Comparison of ENCODE assay signal across 11 cellular contexts in the genomic region with DNA sequence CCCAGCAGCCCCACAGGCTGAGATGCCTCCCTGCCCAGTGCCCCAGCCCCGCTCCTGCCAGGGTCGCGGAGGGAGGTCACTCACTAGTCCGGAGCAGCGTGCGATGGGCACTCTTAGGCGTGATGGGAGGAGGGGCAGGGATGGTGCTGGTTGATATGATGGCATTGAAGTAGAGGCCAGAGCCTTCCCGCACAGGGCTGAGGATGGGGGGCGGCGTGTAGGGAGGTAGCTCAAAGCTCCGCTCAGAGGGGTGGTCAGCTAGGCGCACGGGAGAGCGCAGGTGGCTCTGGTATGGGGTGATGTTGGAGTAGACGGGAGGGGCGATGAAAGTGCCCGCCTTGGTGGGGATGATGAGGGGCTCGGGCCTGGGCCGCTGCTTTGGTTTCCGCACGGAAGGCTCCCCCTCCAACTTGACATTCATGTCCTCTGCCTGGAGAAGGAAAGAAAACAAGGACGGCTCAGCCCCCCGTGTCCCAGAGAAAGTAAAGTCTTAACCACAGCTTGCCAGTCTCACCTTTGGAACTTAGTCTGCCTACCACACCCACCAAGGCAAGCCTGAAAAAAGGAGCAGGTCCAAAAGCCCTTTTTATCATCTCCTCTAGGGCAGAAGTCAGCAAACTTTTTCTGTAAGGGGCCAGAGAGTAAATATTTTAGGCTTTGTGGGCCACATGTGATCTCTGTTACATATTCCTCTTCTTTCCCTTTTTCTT. TPM values are rescaled to one million over a fixed set of nuclear protein-coding genes. Genes with fewer than 3 reads are reported as not detected.
DNase-seq lines count a peak whose midpoint lies in the region; ATAC-seq, FAIRE-seq and TF ChIP-seq lines count a peak whose summit lies in the region.
"Had no signal": no experiment of that assay in that cellular context is flagged by ENCODE, and none has a peak within 500 bp of the region (broad histone marks: within the 10 kb centered on the region; RNA-seq: fewer than 3 reads in every experiment).

No MANE protein-coding gene starts in this region.

- peaks cover 7% of the 10 kb centered on the region for H3K27me3 Mint-ChIP-seq in HFFc6 (ENCODE audit: insufficient read depth)
- no peaks in the 10 kb centered on the region for H3K27me3 Mint-ChIP-seq in activated B cell treated with CpG ODN at 0.5 μM for 24 hours
- H3K27me3 Mint-ChIP-seq in Caco-2 (ENCODE audit: insufficient read depth, unreplicated experiment), result no peaks in the 10 kb centered on the region
- H3K27me3 Mint-ChIP-seq in mesothelial cell of epicardium (ENCODE audit: low read depth), result no peaks in the 10 kb centered on the region

- FAIRE-seq in HepG2 (lab: Jason Lieb, UNC) (no peak), GM12891 (lab: Jason Lieb, UNC) (no peak)
- FAIRE-seq: endometrium had no signal

- ATAC-seq in activated B cell treated with CpG ODN at 0.5 μM for 24 hours (ENCODE audit: low read depth) (no peak), HepG2 (no peak; the same call in 2 of the 3 replicates)

- TF ChIP-seq EP300 in HepG2 (IDR thresholded peaks at IDR 0.05; ENCODE audit: low read depth in 2 of 2, low read length in 2 of 2) (no peak), HepG2 (CRISPR knock-in tag; IDR thresholded peaks at IDR 0.05; ENCODE audit: borderline replicate concordance) (no peak)

- TF ChIP-seq POLR2A in HepG2 (IDR thresholded peaks at IDR 0.05; ENCODE audit: insufficient read depth in 1 of 2, low read depth in 2 of 2, low read length in 2 of 2) (no peak), GM12891 (IDR thresholded peaks at IDR 0.05; ENCODE audit: low read depth, low read length) (no peak)

- H3K79me2 ChIP-seq in HepG2 (ENCODE audit: insufficient read depth, low read length), result no peaks in the 10 kb centered on the region

- H3K36me3 Mint-ChIP-seq in HFFc6 (ENCODE audit: low read depth), result peaks cover 30% of the 10 kb centered on the region
- peaks cover 85% of the 10 kb centered on the region for H3K36me3 Mint-ChIP-seq in activated B cell treated with CpG ODN at 0.5 μM for 24 hours (ENCODE audit: low read depth)
- peaks cover 67% of the 10 kb centered on the region for H3K36me3 Mint-ChIP-seq in Caco-2 (ENCODE audit: insufficient read depth, unreplicated experiment)
- peaks cover 36% of the 10 kb centered on the region for H3K36me3 Mint-ChIP-seq in mesothelial cell of epicardium

- H3K4me1 Mint-ChIP-seq in HFFc6 (ENCODE audit: low read depth), result peaks cover 37% of the 10 kb centered on the region
- peaks cover 10% of the 10 kb centered on the region for H3K4me1 Mint-ChIP-seq in activated B cell treated with CpG ODN at 0.5 μM for 24 hours
- peaks cover 5% of the 10 kb centered on the region for H3K4me1 Mint-ChIP-seq in Caco-2 (ENCODE audit: low read depth, unreplicated experiment)
- peaks cover 5% of the 10 kb centered on the region for H3K4me1 Mint-ChIP-seq in mesothelial cell of epicardium

- 86% methylated on average over 21 of the region's 23 CpGs for WGBS in HepG2 (ENCODE audit: low lambda C conversion rate)

- no peaks in the 10 kb centered on the region for H3K9me3 Mint-ChIP-seq in HFFc6
- no peaks in the 10 kb centered on the region for H3K9me3 Mint-ChIP-seq in activated B cell treated with CpG ODN at 0.5 μM for 24 hours
- no peaks in the 10 kb centered on the region for H3K9me3 Mint-ChIP-seq in Caco-2 (ENCODE audit: unreplicated experiment)
- H3K9me3 Mint-ChIP-seq in mesothelial cell of epicardium, result no peaks in the 10 kb centered on the region

- intact Hi-C loops in activated B cell treated with CpG ODN at 0.5 μM for 24 hours (cut with micrococcal nuclease) (loop anchor here (2.0 to 5.0 kb wide), 4 partner anchors 57 to 309 kb away; partner anchors contain the start of genes COQ6, FAM161B and ZNF410), HepG2 (cut with micrococcal nuclease; ENCODE audit: unreplicated experiment) (loop anchor here (2.0 kb wide), 1 partner anchor 139 kb away; no protein-coding TSS in a partner anchor), Caco-2 (cut with micrococcal nuclease; ENCODE audit: unreplicated experiment) (no loop called here)

- BruUV-seq in HepG2 (replicated peaks; lab: Mats Ljungman, UMichigan), result no TSS peak
- no TSS peak for BruUV-seq in Caco-2 (replicated peaks; lab: Mats Ljungman, UMichigan)

- H3K4me3 ChIP-seq in HepG2 (replicated peaks in 1 of 3; ENCODE audit: insufficient read depth in 1 of 3, low read depth in 2 of 3, low read length in 3 of 3), result no peak overlapping the region
- H3K4me3 ChIP-seq in Caco-2 (ENCODE audit: low read depth, low read length), result no peak overlapping the region

- DNase-seq in HFFc6, result no peak
- DNase-seq in activated B cell treated with CpG ODN at 0.5 μM for 24 hours, result no peak
- DNase-seq in HepG2 (ENCODE audit: low spot score), result no peak
- peak; percentile 22 for DNase-seq in stimulated activated CD8-positive, alpha-beta memory T cell treated with anti-CD3 and anti-CD28 coated beads, Interleukin-4, amount 100 ng/mL, for 48 hours
- no peak for DNase-seq in GM12891 (ENCODE audit: insufficient read length, low spot score)
- no peak for DNase-seq in Caco-2
- DNase-seq in mesothelial cell of epicardium (ENCODE audit: low spot score in 2 of 2, unreplicated experiment in 2 of 2), result no peak
- DNase-seq: DMS53, Karpas-422, NCI-H510A had no signal

- peaks cover 33 to 73% of the 10 kb centered on the region in 2 experiments for H3K36me3 ChIP-seq in HepG2 (replicated peaks in 1 of 2; ENCODE audit: control insufficient read depth in 1 of 2, insufficient read depth in 2 of 2, low read length in 2 of 2)
- peaks cover 6% of the 10 kb centered on the region for H3K36me3 ChIP-seq in Caco-2 (ENCODE audit: control insufficient read depth, insufficient read depth, low read length)

- H3K27ac Mint-ChIP-seq in HFFc6, result peak overlapping the region; percentile 23; the same call in 1 of the 2 replicates
- peak overlapping the region; percentile 70 for H3K27ac Mint-ChIP-seq in activated B cell treated with CpG ODN at 0.5 μM for 24 hours
- no peak overlapping the region for H3K27ac Mint-ChIP-seq in Caco-2 (ENCODE audit: unreplicated experiment)
- H3K27ac Mint-ChIP-seq in mesothelial cell of epicardium, result no peak overlapping the region

- H3K4me3 Mint-ChIP-seq in HFFc6 (no peak overlapping the region), activated B cell treated with CpG ODN at 0.5 μM for 24 hours (no peak overlapping the region), Caco-2 (ENCODE audit: unreplicated experiment) (no peak overlapping the region), mesothelial cell of epicardium (no peak overlapping the region)

- TF ChIP-seq CTCF in HFFc6 (IDR thresholded peaks at IDR 0.05) (no peak), activated B cell treated with CpG ODN at 0.5 μM for 24 hours (IDR thresholded peaks at IDR 0.05) (no peak), HepG2 (CRISPR knock-in tag; IDR thresholded peaks at IDR 0.05) (no peak), Caco-2 (IDR thresholded peaks at IDR 0.05; ENCODE audit: insufficient read depth in 1 of 2, low read depth in 1 of 2, low read length in 1 of 2, severe bottlenecking in 1 of 2, unreplicated experiment in 1 of 2) (no peak), mesothelial cell of epicardium (IDR thresholded peaks at IDR 0.05; ENCODE audit: unreplicated experiment) (no peak)

- POLR2A ChIA-PET in activated B cell treated with CpG ODN at 0.5 μM for 24 hours (lab: Charles Lee) (interaction anchor here (0.6 to 3.3 kb wide), 8 partner anchors 25 to 211 kb away, joined by 3 to 25 read pairs (median 8); a partner anchor contains a TSS), HepG2 (lab: Yijun Ruan, JAX) (interaction anchor here (0.9 kb wide), 1 partner anchor 15 kb away, joined by 3 read pairs; no protein-coding TSS in a partner anchor), Caco-2 (lab: Charles Lee) (no interaction called here)

- CTCF ChIA-PET in activated B cell treated with CpG ODN at 0.5 μM for 24 hours (lab: Charles Lee), result interaction anchor here (0.7 to 6.6 kb wide), 16 partner anchors 13 to 158 kb away, joined by 3 to 126 read pairs (median 12); partner anchors contain the start of genes PTGR2 and ZNF410
- CTCF ChIA-PET in HepG2 (lab: Yijun Ruan, JAX; ENCODE audit: low intra/inter-chr PET ratio, low total read pairs), result interaction anchor here (1.8 to 2.7 kb wide), 2 partner anchors 29 to 96 kb away, joined by 8 to 39 read pairs; no protein-coding TSS in a partner anchor
- CTCF ChIA-PET in Caco-2 (lab: Charles Lee), result interaction anchor here (0.8 to 2.2 kb wide), 10 partner anchors 12 to 122 kb away, joined by 4 to 68 read pairs (median 11); partner anchors contain the start of gene PTGR2

- H3K9me3 ChIP-seq in HepG2 (ENCODE audit: low read length) (no peaks in the 10 kb centered on the region), Caco-2 (no peaks in the 10 kb centered on the region)

- TF ChIP-seq RAD21 in HepG2 (CRISPR knock-in tag; IDR thresholded peaks at IDR 0.05), result no peak

- peaks cover 10% of the 10 kb centered on the region for H3K4me1 ChIP-seq in HepG2 (ENCODE audit: insufficient read depth, low read length)
- H3K4me1 ChIP-seq in Caco-2, result peaks cover 21% of the 10 kb centered on the region

- no peak overlapping the region for H3K27ac ChIP-seq in HepG2 (ENCODE audit: extremely low read length, insufficient read depth, low read length)

- H3K9ac ChIP-seq in HepG2 (ENCODE audit: insufficient read depth, low read depth, low read length), result no peak overlapping the region

- peaks cover 3% of the 10 kb centered on the region; the same call in 1 of the 2 replicates for H4K20me1 ChIP-seq in HepG2 (ENCODE audit: insufficient read depth, low read length)

- H3K27me3 ChIP-seq in HepG2 (ENCODE audit: control insufficient read depth in 1 of 2, insufficient read depth in 2 of 2, low read length in 2 of 2) (no peaks in the 10 kb centered on the region), Caco-2 (replicated peaks; ENCODE audit: control insufficient read depth, insufficient read depth, low read length) (no peaks in the 10 kb centered on the region)

- in situ Hi-C loops in HepG2 (cut with HindIII; ENCODE audit: extremely low pct_ligation_motif_present, low pct_unique_long_range_greater_than_20kb), result loop anchor here (5.0 to 25.0 kb wide), 2 partner anchors 98 to 308 kb away; no protein-coding TSS in a partner anchor

- H2AFZ ChIP-seq in HepG2 (ENCODE audit: low read length), result no peak overlapping the region

- no peak overlapping the region for H3K4me2 ChIP-seq in HepG2 (ENCODE audit: low read depth, low read length)

RNA-seq across cellular contexts. Expression of gene PNMA1, which starts 15.5 kb away (rescaled TPM):
- 10 to 100 TPM; 51.1 to 60.9 (median 53.2) TPM for total RNA-seq in HFFc6 (2021; fragmentation: NEBNext Ultra II Directional; extraction: Animal tissue kit (Norgen Biotek cat#: 25700))
- 19.9 and 22.2 TPM in 2 replicates for total RNA-seq in activated B cell treated with CpG ODN at 0.5 μM for 24 hours
- 8.3 and 10.7 TPM in 2 replicates for total RNA-seq in HepG2 (2016; rRNA removed; fragmentation: Illumina TruSeq; extraction: Trizol)
- 1.8 and 1.9 TPM in 2 replicates for total RNA-seq in HepG2 (2016; cell fraction: cytosol; rRNA removed; fragmentation: Illumina TruSeq; extraction: Trizol; ENCODE audit: low read depth)
- total RNA-seq in HepG2 (2016; cell fraction: insoluble cytoplasmic fraction; rRNA removed; fragmentation: Illumina TruSeq; extraction: Trizol), result 8.5 and 12.1 TPM in 2 replicates
- total RNA-seq in HepG2 (2016; cell fraction: membrane; rRNA removed; fragmentation: Illumina TruSeq; extraction: Trizol), result 7.8 and 8.3 TPM in 2 replicates
- 8.6 and 9.7 TPM in 2 replicates for total RNA-seq in HepG2 (2016; cell fraction: nucleus; rRNA removed; fragmentation: Illumina TruSeq; extraction: Trizol)
- polyA plus RNA-seq in HepG2 (2011; rRNA removed), result 6.6 and 7.0 TPM in 2 replicates
- polyA plus RNA-seq in HepG2 (2011; cell fraction: cytosol; rRNA removed), result 5.3 and 6.7 TPM in 2 replicates
- 6.4 and 7.7 TPM in 2 replicates for polyA plus RNA-seq in HepG2 (2011; cell fraction: nucleus; rRNA removed)
- polyA plus RNA-seq in HepG2 (2012), result 14.1 and 14.8 TPM in 2 replicates
- polyA plus RNA-seq in HepG2 (2016; cell fraction: cytosol; fragmentation: Illumina TruSeq; extraction: Trizol; ENCODE audit: low read depth), result 2.5 and 2.9 TPM in 2 replicates
- 18.3 and 20.9 TPM in 2 replicates for polyA plus RNA-seq in HepG2 (2016; cell fraction: insoluble cytoplasmic fraction; fragmentation: Illumina TruSeq; extraction: Trizol; ENCODE audit: low read depth)
- 7.0 and 8.6 TPM in 2 replicates for polyA plus RNA-seq in HepG2 (2016; cell fraction: membrane; fragmentation: Illumina TruSeq; extraction: Trizol; ENCODE audit: low read depth)
- 17.9 and 18.6 TPM in 2 replicates for polyA plus RNA-seq in HepG2 (2016; cell fraction: nucleus; fragmentation: Illumina TruSeq; extraction: Trizol; ENCODE audit: insufficient read depth, low read depth)
- 5.1 and 5.4 TPM in 2 replicates for polyA minus RNA-seq in HepG2 (2011; rRNA and poly(A)+ RNA removed; ENCODE audit: low replicate concordance)
- 5.6 and 6.3 TPM in 2 replicates for polyA minus RNA-seq in HepG2 (2011; cell fraction: cytosol; rRNA and poly(A)+ RNA removed)
- polyA minus RNA-seq in HepG2 (2011; cell fraction: nucleus; rRNA and poly(A)+ RNA removed), result 4.8 and 7.0 TPM in 2 replicates
- polyA plus RNA-seq in GM12891 (2012; ENCODE audit: low read depth, missing spikeins), result 18.6 TPM
- total RNA-seq in Caco-2 (2022), result 33.2 and 38.8 TPM in 2 replicates
- 46.4 to 48.6 TPM (median 47.7 TPM) in 3 replicates for total RNA-seq in mesothelial cell of epicardium

Comparison
In these comparisons a context has a peak if more than half of its experiments do, and no peak if none do; other contexts are left out.
1. H3K27ac Mint-ChIP-seq: peak in HFFc6 (single experiment) and activated B cell treated with CpG ODN at 0.5 μM for 24 hours (single experiment); none in Caco-2 (single experiment) and mesothelial cell of epicardium (single experiment).